21 cellular contexts compared by ENCODE assay signal in genomic region chr9:20568406-20568805, GRCh38. TPM values are rescaled to one million over a fixed set of nuclear protein-coding genes. Genes with fewer than 3 reads are reported as not detected.
DNase-seq lines count a peak whose midpoint lies in the region; ATAC-seq and TF ChIP-seq lines count a peak whose summit lies in the region.
"Had no signal": no experiment of that assay in that cellular context is flagged by ENCODE, and none has a peak within 500 bp of the region (broad histone marks: within the 10 kb centered on the region; RNA-seq: fewer than 3 reads in every experiment).

No MANE protein-coding gene starts in this region.

- DNase-seq in CD8-positive, alpha-beta T cell: no peak
- peak; percentile 3 for DNase-seq in HFFc6
- peak; percentile 70 for DNase-seq in fibroblast of peridontal ligament (ENCODE audit: extremely low read depth)
- no peak for DNase-seq in sigmoid colon
- no peak for DNase-seq in head of caudate nucleus
- no peak for DNase-seq in activated CD8-positive, alpha-beta memory T cell treated with anti-CD3 and anti-CD28 coated beads, Interleukin-2, amount 10 ng/mL, durations not matched to agents 7 days and 5 days
- DNase-seq in AG20443 (ENCODE audit: low spot score): no peak
- DNase-seq: DMS53, H7, NCI-H1105, NCI-H146, NCI-H2029 treated with DMSO at 0.1 percent for 48 hours, NCI-H226, NCI-H524 treated with DMSO at 0.1 percent for 48 hours, NCI-H82, SIG-M5 had no signal

- H3K27ac Mint-ChIP-seq in CD8-positive, alpha-beta T cell: peak overlapping the region; percentile 28
- H3K27ac Mint-ChIP-seq in HFFc6: peak overlapping the region; percentile 74
- H3K27ac Mint-ChIP-seq in activated CD8-positive, alpha-beta memory T cell treated with anti-CD3 and anti-CD28 coated beads, Interleukin-2, amount 10 ng/mL, durations not matched to agents 7 days and 5 days: no peak overlapping the region

- H3K27ac ChIP-seq in CD8-positive, alpha-beta T cell (ENCODE audit: low read depth, low read length): no peak overlapping the region
- H3K27ac ChIP-seq in sigmoid colon: peak overlapping the region; percentile 12 to 72 (median 38)
- H3K27ac ChIP-seq: BLaER1 treated with 17β-estradiol and CSF1 and Interleukin-3, amounts not matched to agents 10 nM and 100 nM; KMS-11 had no signal

- H3K27me3 Mint-ChIP-seq in CD8-positive, alpha-beta T cell (ENCODE audit: low read depth): no peaks in the 10 kb centered on the region
- no peaks in the 10 kb centered on the region; the same call in 1 of the 2 replicates for H3K27me3 Mint-ChIP-seq in HFFc6 (ENCODE audit: insufficient read depth)
- H3K27me3 Mint-ChIP-seq in activated CD8-positive, alpha-beta memory T cell treated with anti-CD3 and anti-CD28 coated beads, Interleukin-2, amount 10 ng/mL, durations not matched to agents 7 days and 5 days: no peaks in the 10 kb centered on the region

- no peaks in the 10 kb centered on the region for H3K27me3 ChIP-seq in CD8-positive, alpha-beta T cell (ENCODE audit: insufficient read depth, low read length)
- H3K27me3 ChIP-seq in sigmoid colon: no peaks in the 10 kb centered on the region
- H3K27me3 ChIP-seq: BLaER1 treated with 17β-estradiol and CSF1 and Interleukin-3, amounts not matched to agents 10 nM and 100 nM had no signal

- H3K9me3 Mint-ChIP-seq in CD8-positive, alpha-beta T cell: no peaks in the 10 kb centered on the region
- H3K9me3 Mint-ChIP-seq in HFFc6: no peaks in the 10 kb centered on the region
- H3K9me3 Mint-ChIP-seq in activated CD8-positive, alpha-beta memory T cell treated with anti-CD3 and anti-CD28 coated beads, Interleukin-2, amount 10 ng/mL, durations not matched to agents 7 days and 5 days (ENCODE audit: low read depth): no peaks in the 10 kb centered on the region

- H3K36me3 Mint-ChIP-seq in CD8-positive, alpha-beta T cell: peaks cover 3% of the 10 kb centered on the region
- H3K36me3 Mint-ChIP-seq in HFFc6 (ENCODE audit: low read depth): no peaks in the 10 kb centered on the region
- peaks cover 11% of the 10 kb centered on the region for H3K36me3 Mint-ChIP-seq in activated CD8-positive, alpha-beta memory T cell treated with anti-CD3 and anti-CD28 coated beads, Interleukin-2, amount 10 ng/mL, durations not matched to agents 7 days and 5 days

- TF ChIP-seq EP300 in sigmoid colon (IDR thresholded peaks at IDR 0.05): no peak

- H3K4me1 ChIP-seq in CD8-positive, alpha-beta T cell (ENCODE audit: insufficient read depth, low read length): peaks cover 6% of the 10 kb centered on the region
- H3K4me1 ChIP-seq in sigmoid colon: peaks cover 2 to 62% (median 42%) of the 10 kb centered on the region in 4 donors
- H3K4me1 ChIP-seq: BLaER1 treated with 17β-estradiol and CSF1 and Interleukin-3, amounts not matched to agents 10 nM and 100 nM had no signal

- no peak for TF ChIP-seq CTCF in CD8-positive, alpha-beta T cell (IDR thresholded peaks at IDR 0.05)
- TF ChIP-seq CTCF in HFFc6 (IDR thresholded peaks at IDR 0.05) (no peak), sigmoid colon (IDR thresholded peaks at IDR 0.05) (no peak)

- intact Hi-C loops in CD8-positive, alpha-beta T cell (cut with DNase I, micrococcal nuclease): loop anchor here in 1 of 2 experiments (1.0 to 5.0 kb wide), 2 partner anchors 39 to 46 kb away; no protein-coding TSS in a partner anchor
- intact Hi-C loops in sigmoid colon (cut with DNase I) (loop anchor here (10.0 kb wide), 1 partner anchor 644 kb away; no protein-coding TSS in a partner anchor), head of caudate nucleus (cut with DNase I) (no loop called here)

- no peak overlapping the region for H3K4me3 ChIP-seq in CD8-positive, alpha-beta T cell (ENCODE audit: low read depth, low read length)
- no peak overlapping the region for H3K4me3 ChIP-seq in sigmoid colon
- H3K4me3 ChIP-seq: BLaER1 treated with 17β-estradiol and CSF1 and Interleukin-3, amounts not matched to agents 10 nM and 100 nM had no signal

- no peaks in the 10 kb centered on the region for H3K36me3 ChIP-seq in CD8-positive, alpha-beta T cell (ENCODE audit: insufficient read depth, low read length)
- no peaks in the 10 kb centered on the region for H3K36me3 ChIP-seq in sigmoid colon
- H3K36me3 ChIP-seq: BLaER1 treated with 17β-estradiol and CSF1 and Interleukin-3, amounts not matched to agents 10 nM and 100 nM had no signal

- CTCF ChIA-PET in CD8-positive, alpha-beta T cell (lab: Charles Lee): no interaction called here
- CTCF ChIA-PET in activated CD8-positive, alpha-beta memory T cell treated with anti-CD3 and anti-CD28 coated beads, Interleukin-2, amount 10 ng/mL, durations not matched to agents 7 days and 5 days (lab: Charles Lee): no interaction called here

- H3K4me1 Mint-ChIP-seq in CD8-positive, alpha-beta T cell (ENCODE audit: low read depth): peaks cover 75% of the 10 kb centered on the region
- peaks cover 65% of the 10 kb centered on the region for H3K4me1 Mint-ChIP-seq in HFFc6 (ENCODE audit: low read depth)
- peaks cover 46% of the 10 kb centered on the region for H3K4me1 Mint-ChIP-seq in activated CD8-positive, alpha-beta memory T cell treated with anti-CD3 and anti-CD28 coated beads, Interleukin-2, amount 10 ng/mL, durations not matched to agents 7 days and 5 days

- POLR2A ChIA-PET in CD8-positive, alpha-beta T cell (lab: Charles Lee): no interaction called here

- H3K4me3 Mint-ChIP-seq in CD8-positive, alpha-beta T cell: no peak overlapping the region
- peak overlapping the region; percentile 23; the same call in 1 of the 2 replicates for H3K4me3 Mint-ChIP-seq in HFFc6
- no peak overlapping the region for H3K4me3 Mint-ChIP-seq in activated CD8-positive, alpha-beta memory T cell treated with anti-CD3 and anti-CD28 coated beads, Interleukin-2, amount 10 ng/mL, durations not matched to agents 7 days and 5 days

- no peak for ATAC-seq in CD8-positive, alpha-beta T cell
- ATAC-seq in HG02623 (IDR thresholded peaks at IDR 0.05; ENCODE audit: unreplicated experiment): no peak
- ATAC-seq in activated CD8-positive, alpha-beta memory T cell treated with anti-CD3 and anti-CD28 coated beads, Interleukin-2, amount 10 ng/mL, durations not matched to agents 7 days and 5 days: no peak
- ATAC-seq: Panc1, SK-N-SH treated with all-trans-retinoic acid at 6 μM for 48 hours had no signal

- TF ChIP-seq POLR2A in sigmoid colon (IDR thresholded peaks at IDR 0.05): no peak

- H3K9me3 ChIP-seq in CD8-positive, alpha-beta T cell (ENCODE audit: low read length): no peaks in the 10 kb centered on the region
- H3K9me3 ChIP-seq in sigmoid colon: no peaks in the 10 kb centered on the region
- H3K9me3 ChIP-seq: BLaER1 treated with 17β-estradiol and CSF1 and Interleukin-3, amounts not matched to agents 10 nM and 100 nM had no signal

RNA-seq across cellular contexts. Expression of gene MLLT3, which starts 53.9 kb away (rescaled TPM):
- total RNA-seq in CD8-positive, alpha-beta T cell: 10 to 100 TPM; 40.3 to 44.5 TPM
- total RNA-seq in HFFc6 (2021; fragmentation: NEBNext Ultra II Directional; extraction: Animal tissue kit (Norgen Biotek cat#: 25700)): 10 to 100 TPM; 23.1 to 27.5 (median 24.7) TPM
- 10 to 100 TPM; 19.0 to 27.1 (median 24.2) TPM for total RNA-seq in sigmoid colon
- 100 to 1,000 TPM in 2 of 3 donors, 10 to 100 TPM in 1; 24.6 to 132 (median 111) TPM for polyA plus RNA-seq in sigmoid colon
- 10 to 100 TPM; 55.9 to 56.4 TPM for total RNA-seq in activated CD8-positive, alpha-beta memory T cell treated with anti-CD3 and anti-CD28 coated beads, Interleukin-2, amount 10 ng/mL, durations not matched to agents 7 days and 5 days

Comparison
In these comparisons a context has a peak if more than half of its experiments do, and no peak if none do; other contexts are left out.
1. DNase-seq: peak in HFFc6 (single experiment) and fibroblast of peridontal ligament (single experiment); none in CD8-positive, alpha-beta T cell (0 of 7), sigmoid colon (single experiment), head of caudate nucleus (0 of 42), activated CD8-positive, alpha-beta memory T cell treated with anti-CD3 and anti-CD28 coated beads, Interleukin-2, amount 10 ng/mL, durations not matched to agents 7 days and 5 days (single experiment) and AG20443 (single experiment).